ENCODE assay signal across 15 cellular contexts in the genomic region with DNA sequence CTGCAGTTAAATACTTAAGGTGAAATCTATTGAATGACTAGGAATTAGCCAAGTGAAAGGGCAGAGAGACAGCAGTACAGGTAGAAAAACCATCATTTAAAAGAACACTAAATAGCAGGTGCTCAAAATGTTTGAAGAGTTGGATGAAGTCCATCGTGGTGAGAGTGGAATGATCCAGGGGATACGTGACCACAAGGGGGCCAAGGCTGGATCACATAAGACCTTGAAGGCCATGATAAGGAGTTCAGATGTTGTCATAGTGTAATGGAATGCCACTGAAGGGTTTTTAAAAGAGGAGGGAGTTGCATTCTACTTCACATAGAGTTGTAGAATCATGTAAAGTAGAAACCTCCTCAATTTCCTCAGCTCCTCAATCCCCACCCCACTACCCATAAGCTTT. TPM values are rescaled to one million over a fixed set of nuclear protein-coding genes. Genes with fewer than 3 reads are reported as not detected.
DNase-seq lines count a peak whose midpoint lies in the region; ATAC-seq and TF ChIP-seq lines count a peak whose summit lies in the region.
"Had no signal": no experiment of that assay in that cellular context is flagged by ENCODE, and none has a peak within 500 bp of the region (broad histone marks: within the 10 kb centered on the region; RNA-seq: fewer than 3 reads in every experiment).

No MANE protein-coding gene starts in this region.

- H3K9ac ChIP-seq in DND-41 (ENCODE audit: low read depth, low read length): no peak overlapping the region
- H3K9ac ChIP-seq: BLaER1 had no signal

- in situ Hi-C loops in GM13976 (cut with MboI; ENCODE audit: low sequenced_read_pairs, unreplicated experiment): no loop called here

- no peaks in the 10 kb centered on the region for H3K4me1 ChIP-seq in DND-41 (ENCODE audit: insufficient read depth, low read length)
- H3K4me1 ChIP-seq: BLaER1, heart left ventricle, right atrium auricular region had no signal

- no peak overlapping the region for H2AFZ ChIP-seq in DND-41 (ENCODE audit: low read depth, low read length)

- DNase-seq in DND-41: no peak
- DNase-seq in HFF-Myc (ENCODE audit: extremely low read depth, low read depth): no peak
- peak; percentile 15 for DNase-seq in RKO (ENCODE audit: low spot score)
- peak; percentile 27 for DNase-seq in iPS-NIHi7 (ENCODE audit: extremely low spot score)
- DNase-seq in GM13976 (ENCODE audit: low spot score): no peak
- DNase-seq in left lobe of liver (ENCODE audit: low spot score): no peak
- DNase-seq: heart left ventricle; naive thymus-derived CD4-positive, alpha-beta T cell; NCI-H1930; NK-92 treated with Interleukin-12 subunit alpha and Interleukin-12 subunit beta, amount 100 ng/mL, for 24 hours had no signal

- no peaks in the 10 kb centered on the region for H3K27me3 ChIP-seq in DND-41 (ENCODE audit: insufficient read depth, low read length, poor library complexity)
- H3K27me3 ChIP-seq: BLaER1, heart left ventricle, right atrium auricular region had no signal

- no peak for ATAC-seq in DND-41 (ENCODE audit: insufficient read depth, low read depth)
- no peak for ATAC-seq in HG02981 (IDR thresholded peaks at IDR 0.05; ENCODE audit: unreplicated experiment)
- ATAC-seq in left lobe of liver: no peak
- ATAC-seq in HG03354 (IDR thresholded peaks at IDR 0.05; ENCODE audit: poor library complexity, severe bottlenecking, unreplicated experiment): no peak
- ATAC-seq: heart left ventricle; naive thymus-derived CD4-positive, alpha-beta T cell; stimulated activated memory B cell treated with anti-CD40 and anti-IgM and Interleukin-4, amounts not matched to agents 10 μg/mL and 1 μg/mL and 100 μg/mL, for 72 hours had no signal

- no peaks in the 10 kb centered on the region for H3K9me3 ChIP-seq in DND-41 (ENCODE audit: insufficient read depth, low read length, severe bottlenecking)
- H3K9me3 ChIP-seq: BLaER1, heart left ventricle, right atrium auricular region had no signal

- H3K79me2 ChIP-seq in DND-41 (ENCODE audit: insufficient read depth, low read length): no peaks in the 10 kb centered on the region

- H3K4me3 ChIP-seq in DND-41 (ENCODE audit: low read depth in 1 of 2, low read length in 2 of 2) (no peak overlapping the region), HFF-Myc (replicated peaks; ENCODE audit: low read depth, low read length) (no peak overlapping the region)
- H3K4me3 ChIP-seq: BLaER1, heart left ventricle, right atrium auricular region had no signal

- H3K27ac ChIP-seq in DND-41 (ENCODE audit: low read length): no peak overlapping the region
- H3K27ac ChIP-seq: BLaER1, heart left ventricle, right atrium auricular region had no signal

- TF ChIP-seq CTCF in DND-41 (IDR thresholded peaks at IDR 0.05; ENCODE audit: borderline replicate concordance, extremely low read depth, low read length, poor library complexity, severe bottlenecking) (peak; percentile 36), HFF-Myc (IDR thresholded peaks at IDR 0.05; ENCODE audit: low read depth, low read length, missing control alignments) (peak; percentile 24), GM13976 (IDR thresholded peaks at IDR 0.05; ENCODE audit: borderline replicate concordance, control extremely low read depth, extremely low read depth, insufficient read depth, missing control alignments) (no peak)

- H3K4me2 ChIP-seq in DND-41 (ENCODE audit: insufficient read depth, low read length): no peak overlapping the region
- H3K4me2 ChIP-seq: BLaER1 had no signal

- no peaks in the 10 kb centered on the region for H4K20me1 ChIP-seq in DND-41 (ENCODE audit: insufficient read depth, low read length)
- H4K20me1 ChIP-seq: BLaER1 had no signal

- H3K36me3 ChIP-seq in DND-41 (ENCODE audit: insufficient read depth, low read length): no peaks in the 10 kb centered on the region
- H3K36me3 ChIP-seq: BLaER1, heart left ventricle, right atrium auricular region had no signal

RNA-seq across cellular contexts. Expression of a gene that starts 34.8 kb away (rescaled TPM):
- total RNA-seq in left lobe of liver: 29.5 TPM

Comparison
In these comparisons a context has a peak if more than half of its experiments do, and no peak if none do; other contexts are left out.
1. DNase-seq: peak in RKO (single experiment) and iPS-NIHi7 (single experiment); none in DND-41 (single experiment), HFF-Myc (single experiment), GM13976 (single experiment) and left lobe of liver (single experiment).